In the genomic region with DNA sequence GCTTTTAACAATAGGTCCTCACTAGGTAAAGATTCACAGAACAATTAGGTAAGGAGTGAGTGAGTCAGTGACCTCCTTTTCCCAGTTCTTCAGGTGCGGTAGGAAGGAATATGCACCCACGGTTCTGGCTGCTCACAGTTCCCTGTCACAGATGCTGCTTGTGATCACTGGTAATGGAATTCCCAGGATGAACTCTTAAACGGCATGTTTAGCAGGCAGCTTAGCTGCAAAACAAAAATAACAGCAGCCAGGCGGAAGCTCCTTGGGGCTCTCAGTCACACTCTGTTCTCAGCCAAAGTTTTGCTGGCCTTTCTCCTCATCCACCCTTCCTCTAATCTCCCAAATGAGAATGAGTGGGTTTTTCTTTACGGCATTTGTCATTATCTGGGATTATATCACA, we compare ENCODE assay signal across 17 cellular contexts.
DNase-seq lines count a peak whose midpoint lies in the region; ATAC-seq and TF ChIP-seq lines count a peak whose summit lies in the region.
"Had no signal": no experiment of that assay in that cellular context is flagged by ENCODE, and none has a peak within 500 bp of the region (broad histone marks: within the 10 kb centered on the region; RNA-seq: fewer than 3 reads in every experiment).

No MANE protein-coding gene starts in this region.

- DNase-seq in activated naive CD4-positive, alpha-beta T cell treated with anti-CD3 and anti-CD28 coated beads for 36 hours: no peak
- DNase-seq in activated naive CD4-positive, alpha-beta T cell treated with anti-CD3 and anti-CD28 coated beads, Interleukin-2, amount 50 U/mL, for 16 hours: no peak
- no peak for DNase-seq in activated T-helper 1 cell treated with anti-CD3 and anti-CD28 coated beads, Interleukin-12 subunit alpha, Interleukin-12 subunit beta, Interleukin-2, Interleukin-4 antibody, amounts not matched to agents 30 ng/mL and 10 ng/mL and 1 ng/mL, durations not matched to agents 14 hours and 24 hours and 36 hours (ENCODE audit: low spot score)
- DNase-seq in immature natural killer cell (no peak), superior temporal gyrus (ENCODE audit: extremely low spot score) (peak; percentile 50), breast epithelium (ENCODE audit: low spot score in 2 of 2) (no peak), mucosa of gallbladder (ENCODE audit: low spot score) (no peak)
- DNase-seq: NCI-H1105 had no signal

- H3K27ac Mint-ChIP-seq in activated naive CD4-positive, alpha-beta T cell treated with anti-CD3 and anti-CD28 coated beads for 36 hours: peak overlapping the region; percentile 46
- H3K27ac Mint-ChIP-seq in activated T-helper 1 cell treated with anti-CD3 and anti-CD28 coated beads, Interleukin-12 subunit alpha, Interleukin-12 subunit beta, Interleukin-2, Interleukin-4 antibody, amounts not matched to agents 30 ng/mL and 10 ng/mL and 1 ng/mL, durations not matched to agents 14 hours and 24 hours and 36 hours: no peak overlapping the region
- peak overlapping the region; percentile 63 to 88 (median 84) for H3K27ac Mint-ChIP-seq in immature natural killer cell
- H3K27ac Mint-ChIP-seq: type B pancreatic cell had no signal

- no peak overlapping the region for H3K4me3 ChIP-seq in breast epithelium
- H3K4me3 ChIP-seq: ascending aorta, colonic mucosa, HAP-1 had no signal

- peaks cover 26% of the 10 kb centered on the region for H3K4me1 Mint-ChIP-seq in activated naive CD4-positive, alpha-beta T cell treated with anti-CD3 and anti-CD28 coated beads for 36 hours (ENCODE audit: low read depth)
- peaks cover 14% of the 10 kb centered on the region for H3K4me1 Mint-ChIP-seq in activated T-helper 1 cell treated with anti-CD3 and anti-CD28 coated beads, Interleukin-12 subunit alpha, Interleukin-12 subunit beta, Interleukin-2, Interleukin-4 antibody, amounts not matched to agents 30 ng/mL and 10 ng/mL and 1 ng/mL, durations not matched to agents 14 hours and 24 hours and 36 hours (ENCODE audit: low read depth)
- H3K4me1 Mint-ChIP-seq in immature natural killer cell: peaks cover 27 to 30% of the 10 kb centered on the region in 2 donors

- H3K36me3 ChIP-seq in breast epithelium: no peaks in the 10 kb centered on the region
- H3K36me3 ChIP-seq: ascending aorta, colonic mucosa, HAP-1 had no signal

- no peaks in the 10 kb centered on the region for H3K27me3 Mint-ChIP-seq in activated naive CD4-positive, alpha-beta T cell treated with anti-CD3 and anti-CD28 coated beads for 36 hours (ENCODE audit: low read depth)
- peaks cover 2% of the 10 kb centered on the region for H3K27me3 Mint-ChIP-seq in activated T-helper 1 cell treated with anti-CD3 and anti-CD28 coated beads, Interleukin-12 subunit alpha, Interleukin-12 subunit beta, Interleukin-2, Interleukin-4 antibody, amounts not matched to agents 30 ng/mL and 10 ng/mL and 1 ng/mL, durations not matched to agents 14 hours and 24 hours and 36 hours (ENCODE audit: insufficient read depth)
- H3K27me3 Mint-ChIP-seq in immature natural killer cell (ENCODE audit: low read depth in 3 of 3): peaks cover 0 to 4% (median 0%) of the 10 kb centered on the region in 3 donors
- H3K27me3 Mint-ChIP-seq: activated CD4-positive, alpha-beta memory T cell treated with anti-CD3 and anti-CD28 coated beads for 36 hours had no signal

- H3K4me3 Mint-ChIP-seq in activated naive CD4-positive, alpha-beta T cell treated with anti-CD3 and anti-CD28 coated beads for 36 hours: no peak overlapping the region
- H3K4me3 Mint-ChIP-seq in activated T-helper 1 cell treated with anti-CD3 and anti-CD28 coated beads, Interleukin-12 subunit alpha, Interleukin-12 subunit beta, Interleukin-2, Interleukin-4 antibody, amounts not matched to agents 30 ng/mL and 10 ng/mL and 1 ng/mL, durations not matched to agents 14 hours and 24 hours and 36 hours: peak overlapping the region; percentile 58
- peak overlapping the region; percentile 15 to 80 (median 68) for H3K4me3 Mint-ChIP-seq in immature natural killer cell
- H3K4me3 Mint-ChIP-seq: activated CD4-positive, alpha-beta memory T cell treated with anti-CD3 and anti-CD28 coated beads for 36 hours; activated T-cell treated with anti-CD3 and anti-CD28 coated beads, Interleukin-2, amount 50 U/mL, for 4 hours; stimulated activated effector memory CD8-positive, alpha-beta T cell treated with anti-CD3 and anti-CD28 coated beads, Interleukin-12 subunit alpha, Interleukin-12 subunit beta, amount 100 ng/mL, for 72 hours; type B pancreatic cell had no signal

- no peak for ATAC-seq in HG03025 (IDR thresholded peaks at IDR 0.05; ENCODE audit: low FRiP score, unreplicated experiment)
- ATAC-seq: stimulated activated effector memory CD8-positive, alpha-beta T cell treated with anti-CD3 and anti-CD28 coated beads, Interleukin-12 subunit alpha, Interleukin-12 subunit beta, amount 100 ng/mL, for 72 hours had no signal

- no peak for TF ChIP-seq POLR2A in breast epithelium (IDR thresholded peaks at IDR 0.05)

- intact Hi-C loops in activated naive CD4-positive, alpha-beta T cell treated with anti-CD3 and anti-CD28 coated beads for 36 hours (cut with micrococcal nuclease): no loop called here
- intact Hi-C loops in activated T-helper 1 cell treated with anti-CD3 and anti-CD28 coated beads, Interleukin-12 subunit alpha, Interleukin-12 subunit beta, Interleukin-2, Interleukin-4 antibody, amounts not matched to agents 30 ng/mL and 10 ng/mL and 1 ng/mL, durations not matched to agents 14 hours and 24 hours and 36 hours (cut with micrococcal nuclease): loop anchor here (10.0 kb wide), 1 partner anchor 1498 kb away; a partner anchor contains a TSS
- intact Hi-C loops in breast epithelium (cut with DNase I; ENCODE audit: low total_unique reads): no loop called here

- CTCF ChIA-PET in activated naive CD4-positive, alpha-beta T cell treated with anti-CD3 and anti-CD28 coated beads for 36 hours (lab: Charles Lee): no interaction called here

- H3K9me3 ChIP-seq in breast epithelium: no peaks in the 10 kb centered on the region
- H3K9me3 ChIP-seq: ascending aorta, colonic mucosa, HAP-1 had no signal

- TF ChIP-seq CTCF in breast epithelium (IDR thresholded peaks at IDR 0.05): no peak

- H3K4me1 ChIP-seq in breast epithelium: no peaks in the 10 kb centered on the region
- H3K4me1 ChIP-seq: ascending aorta, colonic mucosa, HAP-1 had no signal

- H3K27ac ChIP-seq in breast epithelium: peak overlapping the region in 1 of 2 donors; percentile 43
- H3K27ac ChIP-seq: colonic mucosa, KMS-11 had no signal

- peaks cover 6% of the 10 kb centered on the region for H3K9me3 Mint-ChIP-seq in activated naive CD4-positive, alpha-beta T cell treated with anti-CD3 and anti-CD28 coated beads for 36 hours
- peaks cover 17% of the 10 kb centered on the region for H3K9me3 Mint-ChIP-seq in activated T-helper 1 cell treated with anti-CD3 and anti-CD28 coated beads, Interleukin-12 subunit alpha, Interleukin-12 subunit beta, Interleukin-2, Interleukin-4 antibody, amounts not matched to agents 30 ng/mL and 10 ng/mL and 1 ng/mL, durations not matched to agents 14 hours and 24 hours and 36 hours
- H3K9me3 Mint-ChIP-seq in immature natural killer cell: peaks cover 0 to 12% (median 4%) of the 10 kb centered on the region in 6 donors

- H3K27me3 ChIP-seq in breast epithelium: no peaks in the 10 kb centered on the region
- H3K27me3 ChIP-seq: ascending aorta, colonic mucosa had no signal

- H3K36me3 Mint-ChIP-seq in activated naive CD4-positive, alpha-beta T cell treated with anti-CD3 and anti-CD28 coated beads for 36 hours (ENCODE audit: low read depth): peaks cover 5% of the 10 kb centered on the region
- peaks cover 5% of the 10 kb centered on the region for H3K36me3 Mint-ChIP-seq in activated T-helper 1 cell treated with anti-CD3 and anti-CD28 coated beads, Interleukin-12 subunit alpha, Interleukin-12 subunit beta, Interleukin-2, Interleukin-4 antibody, amounts not matched to agents 30 ng/mL and 10 ng/mL and 1 ng/mL, durations not matched to agents 14 hours and 24 hours and 36 hours (ENCODE audit: low read depth)
- H3K36me3 Mint-ChIP-seq in immature natural killer cell: no peaks in the 10 kb centered on the region
- H3K36me3 Mint-ChIP-seq: activated CD4-positive, alpha-beta memory T cell treated with anti-CD3 and anti-CD28 coated beads for 36 hours; stimulated activated effector memory CD8-positive, alpha-beta T cell treated with anti-CD3 and anti-CD28 coated beads, Interleukin-12 subunit alpha, Interleukin-12 subunit beta, amount 100 ng/mL, for 72 hours; type B pancreatic cell had no signal
